ENCODE assay signal across 26 cellular contexts in the genomic region with DNA sequence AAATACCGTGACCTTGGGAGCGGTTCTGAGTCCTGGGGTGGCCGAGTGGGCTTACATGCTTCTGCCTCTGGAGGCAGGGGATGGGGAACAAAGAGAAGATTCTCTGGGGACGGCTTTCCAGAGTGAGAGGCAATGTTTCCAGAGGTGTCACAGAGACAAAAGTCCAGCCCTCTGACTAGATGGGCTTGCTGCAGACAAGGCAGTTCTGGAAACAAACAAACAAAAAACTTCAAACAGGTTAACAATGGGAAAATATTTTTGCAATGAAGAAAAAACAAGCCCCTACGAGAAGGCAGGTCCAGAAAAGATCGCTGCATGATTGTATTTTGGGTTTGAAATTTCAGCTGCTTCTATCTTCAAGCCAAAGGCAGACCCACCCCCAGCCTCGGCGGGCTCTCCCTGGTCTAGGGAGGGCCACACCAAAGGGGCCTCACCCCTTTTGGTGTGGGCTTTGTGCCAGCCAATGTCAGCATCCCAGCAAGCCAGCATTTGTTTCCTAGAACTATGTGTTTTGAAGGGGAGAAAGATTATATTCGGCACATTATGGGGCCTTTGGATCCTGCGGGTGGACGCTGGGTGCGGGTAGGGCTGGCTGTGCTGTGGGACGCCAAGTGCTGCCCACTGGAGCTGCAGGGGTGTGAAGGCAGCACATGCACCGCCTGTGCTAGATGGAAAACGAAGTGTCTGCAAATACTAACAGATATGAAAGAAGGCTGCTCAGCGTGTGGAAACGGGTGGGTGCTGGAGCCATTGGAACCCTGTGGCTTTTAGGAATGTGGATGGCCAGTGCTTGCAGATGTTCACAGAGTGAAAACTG. TPM values are rescaled to one million over a fixed set of nuclear protein-coding genes. Genes with fewer than 3 reads are reported as not detected.
DNase-seq lines count a peak whose midpoint lies in the region; ATAC-seq and TF ChIP-seq lines count a peak whose summit lies in the region.
"Had no signal": no experiment of that assay in that cellular context is flagged by ENCODE, and none has a peak within 500 bp of the region (broad histone marks: within the 10 kb centered on the region; RNA-seq: fewer than 3 reads in every experiment).

No MANE protein-coding gene starts in this region.

- H4K20me1 ChIP-seq in GM23338 (replicated peaks; ENCODE audit: insufficient read depth), result no peaks in the 10 kb centered on the region
- H4K20me1 ChIP-seq in mammary epithelial cell (ENCODE audit: insufficient read depth, low read length), result no peaks in the 10 kb centered on the region
- H4K20me1 ChIP-seq in neural progenitor cell (ENCODE audit: low read depth), result no peaks in the 10 kb centered on the region

- no peak overlapping the region for H3K27ac ChIP-seq in GM23338 (ENCODE audit: low read depth)
- H3K27ac ChIP-seq in mammary epithelial cell (ENCODE audit: insufficient read depth, low read depth, low read length), result no peak overlapping the region
- no peak overlapping the region for H3K27ac ChIP-seq in neural progenitor cell
- H3K27ac ChIP-seq: 22Rv1, foreskin keratinocyte, left ventricle myocardium inferior, tibial nerve had no signal

- H3K36me3 Mint-ChIP-seq in GM23338 (ENCODE audit: low read depth) (no peaks in the 10 kb centered on the region), neural progenitor cell (no peaks in the 10 kb centered on the region)
- no peaks in the 10 kb centered on the region for H3K36me3 Mint-ChIP-seq in activated CD8-positive, alpha-beta memory T cell treated with anti-CD3 and anti-CD28 coated beads, Interleukin-2, amount 10 ng/mL, durations not matched to agents 7 days and 5 days
- H3K36me3 Mint-ChIP-seq: activated CD4-positive, alpha-beta memory T cell treated with anti-CD3 and anti-CD28 coated beads for 36 hours had no signal

- H3K36me3 ChIP-seq in GM23338 (ENCODE audit: insufficient read depth) (no peaks in the 10 kb centered on the region), mammary epithelial cell (ENCODE audit: insufficient read depth, low read length) (no peaks in the 10 kb centered on the region), neural progenitor cell (no peaks in the 10 kb centered on the region)
- H3K36me3 ChIP-seq: left ventricle myocardium inferior, neutrophil, tibial nerve had no signal

- H3K27me3 Mint-ChIP-seq in GM23338 (ENCODE audit: insufficient read depth, low read depth, poor library complexity), result peaks cover 3% of the 10 kb centered on the region
- peaks cover 2% of the 10 kb centered on the region for H3K27me3 Mint-ChIP-seq in neural progenitor cell (ENCODE audit: insufficient read depth, low read depth)
- H3K27me3 Mint-ChIP-seq in activated CD8-positive, alpha-beta memory T cell treated with anti-CD3 and anti-CD28 coated beads, Interleukin-2, amount 10 ng/mL, durations not matched to agents 7 days and 5 days, result peaks cover 7% of the 10 kb centered on the region
- H3K27me3 Mint-ChIP-seq: activated CD4-positive, alpha-beta memory T cell treated with anti-CD3 and anti-CD28 coated beads for 36 hours had no signal

- H3K4me1 ChIP-seq in GM23338 (ENCODE audit: insufficient read depth), result peaks cover 9% of the 10 kb centered on the region; the same call in 1 of the 2 replicates
- H3K4me1 ChIP-seq in mammary epithelial cell (ENCODE audit: insufficient read depth, low read length), result no peaks in the 10 kb centered on the region
- peaks cover 12% of the 10 kb centered on the region for H3K4me1 ChIP-seq in neural progenitor cell
- H3K4me1 ChIP-seq: foreskin keratinocyte, left ventricle myocardium inferior had no signal

- peak overlapping the region; percentile 98 for H2AFZ ChIP-seq in GM23338
- peak overlapping the region; percentile 16 for H2AFZ ChIP-seq in mammary epithelial cell (ENCODE audit: low read depth, low read length)
- H2AFZ ChIP-seq in neural progenitor cell (replicated peaks), result peak overlapping the region; percentile 97

- H3K9me2 ChIP-seq in GM23338 (ENCODE audit: insufficient read depth), result no peaks in the 10 kb centered on the region

- CTCF ChIA-PET in mammary epithelial cell (lab: Charles Lee; ENCODE audit: low non-redundant PET), result no interaction called here
- CTCF ChIA-PET in activated CD8-positive, alpha-beta memory T cell treated with anti-CD3 and anti-CD28 coated beads, Interleukin-2, amount 10 ng/mL, durations not matched to agents 7 days and 5 days (lab: Charles Lee), result no interaction called here

- WGBS in mammary epithelial cell (ENCODE audit: low coverage, missing lambda C conversion rate), result 76% methylated on average over 10 of the region's 17 CpGs

- ATAC-seq in GM23338 (peak; percentile 35), HG02759 (IDR thresholded peaks at IDR 0.05; ENCODE audit: unreplicated experiment) (no peak)
- ATAC-seq in activated CD8-positive, alpha-beta memory T cell treated with anti-CD3 and anti-CD28 coated beads, Interleukin-2, amount 10 ng/mL, durations not matched to agents 7 days and 5 days, result no peak
- ATAC-seq: foreskin keratinocyte; stimulated activated naive CD8-positive, alpha-beta T cell treated with anti-CD3 and anti-CD28 coated beads, Interleukin-15, amount 100 ng/mL, for 72 hours had no signal

- H3K27me3 ChIP-seq in GM23338 (ENCODE audit: insufficient read depth) (no peaks in the 10 kb centered on the region), mammary epithelial cell (ENCODE audit: insufficient read depth, low read length) (no peaks in the 10 kb centered on the region), neural progenitor cell (no peaks in the 10 kb centered on the region)
- H3K27me3 ChIP-seq: foreskin keratinocyte, neutrophil had no signal

- in situ Hi-C loops in mammary epithelial cell (cut with MboI; ENCODE audit: low sequenced_read_pairs in 2 of 2), result no loop called here

- no peaks in the 10 kb centered on the region for H3K79me2 ChIP-seq in GM23338 (replicated peaks; ENCODE audit: insufficient read depth)
- H3K79me2 ChIP-seq in mammary epithelial cell (ENCODE audit: insufficient read depth, low read length), result no peaks in the 10 kb centered on the region
- H3K79me2 ChIP-seq in neural progenitor cell (ENCODE audit: low read depth), result no peaks in the 10 kb centered on the region

- H3K4me3 Mint-ChIP-seq in GM23338 (no peak overlapping the region), neural progenitor cell (no peak overlapping the region)
- no peak overlapping the region for H3K4me3 Mint-ChIP-seq in activated CD8-positive, alpha-beta memory T cell treated with anti-CD3 and anti-CD28 coated beads, Interleukin-2, amount 10 ng/mL, durations not matched to agents 7 days and 5 days
- H3K4me3 Mint-ChIP-seq: activated CD4-positive, alpha-beta memory T cell treated with anti-CD3 and anti-CD28 coated beads for 36 hours; B cell; immature natural killer cell; stimulated activated naive CD8-positive, alpha-beta T cell treated with anti-CD3 and anti-CD28 coated beads, Interleukin-15, amount 100 ng/mL, for 72 hours had no signal

- DNase-seq in NCI-H146 (lab: John Stamatoyannopoulos, UW) (peak; percentile 9), NCI-H146 treated with DMSO at 0.1 percent for 48 hours (lab: John Stamatoyannopoulos, UW; ENCODE audit: unreplicated experiment) (no peak), GM23338 (ENCODE audit: low spot score) (no peak), mammary epithelial cell (no peak), neural progenitor cell (ENCODE audit: low spot score) (no peak), CD1c-positive myeloid dendritic cell (ENCODE audit: extremely low spot score) (no peak)
- DNase-seq in activated CD8-positive, alpha-beta memory T cell treated with anti-CD3 and anti-CD28 coated beads, Interleukin-2, amount 10 ng/mL, durations not matched to agents 7 days and 5 days, result no peak
- DNase-seq: activated CD4-positive, alpha-beta memory T cell treated with anti-CD3 and anti-CD28 coated beads for 36 hours; activated gamma-delta T cell treated with Interleukin-2 at 50 U/mL for 16 hours; activated T-cell treated with anti-CD3 and anti-CD28 coated beads for 4 hours; central memory CD4-positive, alpha-beta T cell; foreskin keratinocyte; immature natural killer cell; Kasumi-1; left ventricle myocardium inferior; NCI-H1105 treated with DMSO at 0.1 percent for 48 hours; NCI-H226; NCI-H82; SHP77 treated with DMSO at 0.1 percent for 48 hours; stimulated activated CD4-positive, alpha-beta T cell treated with anti-CD3 and anti-CD28 coated beads, Interleukin-12 subunit alpha, Interleukin-12 subunit beta, amount 100 ng/mL, for 4 hours; stimulated activated naive CD8-positive, alpha-beta T cell treated with anti-CD3 and anti-CD28 coated beads, Interleukin-15, amount 100 ng/mL, for 72 hours had no signal

- no TSS peak for BruUV-seq in mammary epithelial cell (replicated peaks; lab: Mats Ljungman, UMichigan)

- intact Hi-C loops in mammary epithelial cell (cut with micrococcal nuclease), result no loop called here

- no peak overlapping the region; the same call in 1 of the 2 replicates for H3K27ac Mint-ChIP-seq in GM23338
- H3K27ac Mint-ChIP-seq in neural progenitor cell, result peak overlapping the region; percentile 25
- H3K27ac Mint-ChIP-seq in activated CD8-positive, alpha-beta memory T cell treated with anti-CD3 and anti-CD28 coated beads, Interleukin-2, amount 10 ng/mL, durations not matched to agents 7 days and 5 days, result no peak overlapping the region
- H3K27ac Mint-ChIP-seq: activated CD4-positive, alpha-beta memory T cell treated with anti-CD3 and anti-CD28 coated beads for 36 hours; B cell; immature natural killer cell; stimulated activated naive CD8-positive, alpha-beta T cell treated with anti-CD3 and anti-CD28 coated beads, Interleukin-15, amount 100 ng/mL, for 72 hours had no signal

- H3K4me2 ChIP-seq in GM23338 (no peak overlapping the region), mammary epithelial cell (ENCODE audit: insufficient read depth, low read depth, low read length) (no peak overlapping the region), neural progenitor cell (no peak overlapping the region)

- no peak overlapping the region for H3K9ac ChIP-seq in mammary epithelial cell (ENCODE audit: insufficient read depth, low read length)
- no peak overlapping the region for H3K9ac ChIP-seq in neural progenitor cell

- peaks cover 19% of the 10 kb centered on the region for H3K4me1 Mint-ChIP-seq in GM23338
- peaks cover 12% of the 10 kb centered on the region for H3K4me1 Mint-ChIP-seq in neural progenitor cell
- no peaks in the 10 kb centered on the region for H3K4me1 Mint-ChIP-seq in activated CD8-positive, alpha-beta memory T cell treated with anti-CD3 and anti-CD28 coated beads, Interleukin-2, amount 10 ng/mL, durations not matched to agents 7 days and 5 days
- H3K4me1 Mint-ChIP-seq: immature natural killer cell had no signal

- no peak overlapping the region for H3K4me3 ChIP-seq in GM23338
- no peak overlapping the region for H3K4me3 ChIP-seq in mammary epithelial cell (replicated peaks in 1 of 3; ENCODE audit: insufficient read depth in 1 of 3, low read depth in 2 of 3, low read length in 3 of 3)
- no peak overlapping the region for H3K4me3 ChIP-seq in neural progenitor cell
- H3K4me3 ChIP-seq: left ventricle myocardium inferior, tibial nerve had no signal

- dilution Hi-C loops in mammary epithelial cell (cut with HindIII; ENCODE audit: low sequenced_read_pairs), result no loop called here

- H3F3A ChIP-seq in GM23338 (replicated peaks; ENCODE audit: low read depth) (no peaks in the 10 kb centered on the region), neural progenitor cell (ENCODE audit: low read depth) (no peaks in the 10 kb centered on the region)

- TF ChIP-seq CTCF in GM23338 (conservative IDR thresholded peaks at IDR 0.05; ENCODE audit: low read depth in 2 of 2), result no peak
- no peak for TF ChIP-seq CTCF in mammary epithelial cell (conservative IDR thresholded peaks at IDR 0.05 in 1 of 2, IDR thresholded peaks at IDR 0.05 in 1 of 2; ENCODE audit: extremely low read depth in 1 of 2, insufficient read depth in 1 of 2, low read depth in 1 of 2, low read length in 2 of 2)
- TF ChIP-seq CTCF in neural progenitor cell (IDR thresholded peaks at IDR 0.05), result no peak

- no peaks in the 10 kb centered on the region for H3K9me3 Mint-ChIP-seq in GM23338
- H3K9me3 Mint-ChIP-seq in neural progenitor cell, result no peaks in the 10 kb centered on the region
- no peaks in the 10 kb centered on the region for H3K9me3 Mint-ChIP-seq in activated CD8-positive, alpha-beta memory T cell treated with anti-CD3 and anti-CD28 coated beads, Interleukin-2, amount 10 ng/mL, durations not matched to agents 7 days and 5 days (ENCODE audit: low read depth)

- no peaks in the 10 kb centered on the region for H3K9me3 ChIP-seq in mammary epithelial cell (replicated peaks; ENCODE audit: insufficient read depth, low read length)
- H3K9me3 ChIP-seq in neural progenitor cell (ENCODE audit: low read depth), result no peaks in the 10 kb centered on the region
- H3K9me3 ChIP-seq: neutrophil, tibial nerve had no signal

RNA-seq across cellular contexts. Expression of a gene that starts 43.0 kb away (rescaled TPM):
- total RNA-seq in GM23338 (2014; rRNA removed; shearing (Covaris generic)), result 15.5 and 15.7 TPM in 2 replicates
- polyA plus RNA-seq in GM23338 (2016; fragmentation: Nextera tagmentation; extraction: Ambion mirVana), result 26.4 and 34.3 TPM in 2 replicates
- 10 to 100 TPM; 13.0 to 20.3 TPM for total RNA-seq in mammary epithelial cell
- polyA plus RNA-seq in mammary epithelial cell, result 10.1 TPM
- 22.9 TPM for polyA minus RNA-seq in mammary epithelial cell
- total RNA-seq in neural progenitor cell (ENCODE audit: low replicate concordance), result 17.3 and 21.5 TPM in 2 replicates
- total RNA-seq in activated CD8-positive, alpha-beta memory T cell treated with anti-CD3 and anti-CD28 coated beads, Interleukin-2, amount 10 ng/mL, durations not matched to agents 7 days and 5 days, result 10 to 100 TPM; 26.1 to 42.5 TPM

RNA-seq across cellular contexts. Expression of a gene that starts 43.1 kb away (rescaled TPM):
- total RNA-seq in GM23338 (2014; rRNA removed; shearing (Covaris generic)), result 0.07 and 0.08 TPM in 2 replicates
- polyA plus RNA-seq in GM23338 (2016; fragmentation: Nextera tagmentation; extraction: Ambion mirVana) (0.12 TPM in 1 of 2 replicates, not detected in the other), mammary epithelial cell (0.01 TPM)
- total RNA-seq in mammary epithelial cell (under 1 TPM; under 0.01 to 0.14 TPM), neural progenitor cell (ENCODE audit: low replicate concordance) (0.03 TPM in 1 of 2 replicates, not detected in the other)
- not detected for polyA minus RNA-seq in mammary epithelial cell
- under 1 TPM in 1 of 2 experiments, not detected in 1; 0.18 TPM for total RNA-seq in activated CD8-positive, alpha-beta memory T cell treated with anti-CD3 and anti-CD28 coated beads, Interleukin-2, amount 10 ng/mL, durations not matched to agents 7 days and 5 days
- total RNA-seq: left ventricle myocardium inferior, tibial nerve had no signal

Comparison
In these comparisons a context has a peak if more than half of its experiments do, and no peak if none do; other contexts are left out.
1. H2AFZ ChIP-seq: peak in every context shown above with its lines; median percentile 98 in GM23338; 97 in neural progenitor cell; 16 in mammary epithelial cell.